Comparison of ENCODE assay signal across 23 cellular contexts in genomic region chr4:123166023-123166422, GRCh38.
"Had no signal": no experiment of that assay in that cellular context is flagged by ENCODE, and none has a peak within 500 bp of the region (broad histone marks: within the 10 kb centered on the region; RNA-seq: fewer than 3 reads in every experiment).

No MANE protein-coding gene starts in this region.

- H3K27ac ChIP-seq: cardiac muscle cell had no signal

- H3K36me3 ChIP-seq: cardiac muscle cell had no signal

- H3K4me3 ChIP-seq: cardiac muscle cell had no signal

- DNase-seq: activated B cell treated with CpG ODN at 0.5 μM for 24 hours; activated CD4-positive, alpha-beta T cell treated with anti-CD3 and anti-CD28 coated beads for 1 hour; activated CD4-positive, alpha-beta T cell treated with anti-CD3 and anti-CD28 coated beads, Interleukin-2, amount 10 ng/mL, durations not matched to agents 24 days and 14 days; activated CD4-positive, alpha-beta T cell treated with anti-CD3 and anti-CD28 coated beads, Interleukin-2, amount 50 U/mL, for 48 hours; activated CD8-positive, alpha-beta memory T cell treated with anti-CD3 and anti-CD28 coated beads, Interleukin-2, amount 10 ng/mL, durations not matched to agents 7 days and 5 days; activated effector memory CD4-positive, alpha-beta T cell treated with anti-CD3 and anti-CD28 coated beads, Interleukin-2, amount 50 U/mL, for 16 hours; activated naive CD4-positive, alpha-beta T cell treated with Interleukin-2 at 50 U/mL for 16 hours; activated T-cell treated with anti-CD3 and anti-CD28 coated beads, Interleukin-2, amount 50 U/mL, for 24 hours; amygdala; Karpas-422; NCI-H1105 treated with DMSO at 0.1 percent for 48 hours; NCI-H1436 treated with DMSO at 0.1 percent for 48 hours; NCI-H1930; NCI-H2171 treated with DMSO at 0.1 percent for 48 hours; NCI-H226; NCI-H526; NCI-H774; PC-3; SIG-M5; T-helper 17 cell; T-helper 9 cell had no signal

- ATAC-seq: activated CD8-positive, alpha-beta memory T cell treated with anti-CD3 and anti-CD28 coated beads, Interleukin-2, amount 10 ng/mL, durations not matched to agents 7 days and 5 days; activated naive CD4-positive, alpha-beta T cell treated with anti-CD3 and anti-CD28 coated beads, Interleukin-2, amount 50 U/mL, for 72 hours; PC-3; T-helper 17 cell had no signal

- H3K27me3 ChIP-seq: cardiac muscle cell had no signal
